In the genomic region with DNA sequence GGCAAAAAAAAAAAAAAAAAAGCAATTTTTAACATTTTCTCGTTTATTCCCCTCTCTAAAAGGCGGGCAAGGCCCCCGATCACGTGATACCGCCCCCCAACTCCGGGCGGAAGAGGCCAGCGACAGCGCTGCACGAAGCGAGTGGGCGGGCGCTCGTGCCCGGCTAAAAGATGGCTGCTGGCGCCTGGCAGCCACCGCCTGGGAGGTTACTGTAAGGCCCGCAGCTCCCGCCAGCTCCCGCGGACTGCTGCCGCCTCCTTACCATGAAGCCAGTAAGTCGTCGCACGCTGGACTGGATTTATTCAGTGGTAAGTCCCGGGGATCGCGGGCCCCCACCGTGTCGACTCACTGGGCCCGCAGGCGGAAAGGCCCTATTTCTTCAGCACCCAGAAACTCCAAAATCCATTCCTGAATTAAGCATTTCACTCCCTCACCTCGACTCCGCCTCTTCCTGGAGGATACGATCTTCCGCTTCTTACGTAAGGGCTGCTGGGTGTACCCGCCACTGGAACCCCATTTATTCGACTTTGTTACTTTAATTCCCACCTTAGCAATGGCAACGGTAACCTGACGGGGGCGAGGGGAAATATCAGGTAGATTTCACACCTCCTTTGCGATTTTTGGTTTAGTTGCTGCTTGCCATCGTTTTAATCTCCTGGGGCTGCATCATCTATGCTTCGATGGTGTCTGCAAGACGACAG, we compare ENCODE assay signal across 1 cellular context.
TF ChIP-seq lines count a peak whose summit lies in the region.

A gene with protein sequence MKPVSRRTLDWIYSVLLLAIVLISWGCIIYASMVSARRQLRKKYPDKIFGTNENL (plus strand): TSS at position 156 of the 701 bp plus-strand sequence. CDS start 108 bp downstream, at position 264.
A gene (minus strand): TSS at position 415 of the 701 bp plus-strand sequence. CDS start 150 bp downstream, at position 265.

TF ChIP-seq in HepG2, 621 proteins besides CTCF, POLR2A, EP300 and RAD21 (continued from another document and continues in another):
- TF ChIP-seq, protein P1, sequence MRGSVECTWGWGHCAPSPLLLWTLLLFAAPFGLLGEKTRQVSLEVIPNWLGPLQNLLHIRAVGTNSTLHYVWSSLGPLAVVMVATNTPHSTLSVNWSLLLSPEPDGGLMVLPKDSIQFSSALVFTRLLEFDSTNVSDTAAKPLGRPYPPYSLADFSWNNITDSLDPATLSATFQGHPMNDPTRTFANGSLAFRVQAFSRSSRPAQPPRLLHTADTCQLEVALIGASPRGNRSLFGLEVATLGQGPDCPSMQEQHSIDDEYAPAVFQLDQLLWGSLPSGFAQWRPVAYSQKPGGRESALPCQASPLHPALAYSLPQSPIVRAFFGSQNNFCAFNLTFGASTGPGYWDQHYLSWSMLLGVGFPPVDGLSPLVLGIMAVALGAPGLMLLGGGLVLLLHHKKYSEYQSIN (CRISPR knock-in tag; IDR thresholded peaks at IDR 0.05; ENCODE audit: borderline replicate concordance) = no peak
- TF ChIP-seq HNRNPUL1 (IDR thresholded peaks at IDR 0.05; ENCODE audit: low read depth, low read length) (no peak), TBX2 (CRISPR knock-in tag; IDR thresholded peaks at IDR 0.05; ENCODE audit: borderline replicate concordance) (0 out of 2 replicates have a peak, but pooled peaks have one; percentile 66), ZNF326 (CRISPR knock-in tag; IDR thresholded peaks at IDR 0.05; ENCODE audit: borderline replicate concordance) (no peak), PRMT3 (CRISPR knock-in tag; IDR thresholded peaks at IDR 0.05; ENCODE audit: borderline replicate concordance, low read depth) (no peak), NR2C2 (CRISPR knock-in tag; IDR thresholded peaks at IDR 0.05; ENCODE audit: borderline replicate concordance) (peak; percentile 90), ZNF263 (CRISPR knock-in tag; IDR thresholded peaks at IDR 0.05) (no peak), ZKSCAN5 (CRISPR knock-in tag; IDR thresholded peaks at IDR 0.05) (no peak), ZNF205 (CRISPR knock-in tag; IDR thresholded peaks at IDR 0.05) (0 out of 2 replicates have a peak, but pooled peaks have one; percentile 74), HDAC2 (CRISPR knock-in tag; IDR thresholded peaks at IDR 0.05) (peak; percentile 12; the same call in 1 of the 2 replicates), MEF2D (CRISPR knock-in tag; IDR thresholded peaks at IDR 0.05) (0 out of 2 replicates have a peak, but pooled peaks have one; percentile 68), YEATS2 (CRISPR knock-in tag; IDR thresholded peaks at IDR 0.05; ENCODE audit: borderline replicate concordance) (peak; percentile 78), ZNF251 (CRISPR knock-in tag; IDR thresholded peaks at IDR 0.05) (no peak), LCORL (IDR thresholded peaks at IDR 0.05) (no peak), LCORL (CRISPR knock-in tag; IDR thresholded peaks at IDR 0.05) (no peak), SMAD1 (CRISPR knock-in tag; IDR thresholded peaks at IDR 0.05; ENCODE audit: borderline replicate concordance, low read depth) (no peak), ISX (CRISPR knock-in tag; conservative IDR thresholded peaks at IDR 0.05) (no peak), MTA3 (CRISPR knock-in tag; IDR thresholded peaks at IDR 0.05) (no peak), HNF4A (CRISPR knock-in tag; IDR thresholded peaks at IDR 0.05) (no peak; the same call in 1 of the 2 replicates), ZNF383 (CRISPR knock-in tag; IDR thresholded peaks at IDR 0.05; ENCODE audit: borderline replicate concordance) (no peak), ZNF557 (CRISPR knock-in tag; IDR thresholded peaks at IDR 0.05) (no peak), CCAR2 (optimal IDR thresholded peaks at IDR 0.05; ENCODE audit: low read depth, low read length) (no peak), ZNF652 (CRISPR knock-in tag; IDR thresholded peaks at IDR 0.05; ENCODE audit: borderline replicate concordance, low read depth) (no peak; the same call in 1 of the 2 replicates), RFX1 (IDR thresholded peaks at IDR 0.05) (no peak), XRCC5 (optimal IDR thresholded peaks at IDR 0.05; ENCODE audit: low read length) (peak; percentile 78), ZSCAN31 (CRISPR knock-in tag; IDR thresholded peaks at IDR 0.05; ENCODE audit: low read depth) (peak; percentile 56; the same call in 1 of the 2 replicates), ZNF792 (CRISPR knock-in tag; IDR thresholded peaks at IDR 0.05) (peak; percentile 31), DMAP1 (CRISPR knock-in tag; IDR thresholded peaks at IDR 0.05) (peak; percentile 89), ZNF136 (CRISPR knock-in tag; IDR thresholded peaks at IDR 0.05; ENCODE audit: low read depth) (no peak), MAFF (IDR thresholded peaks at IDR 0.05; ENCODE audit: low read depth, low read length) (no peak), ZNF282 (IDR thresholded peaks at IDR 0.05; ENCODE audit: partially characterized antibody) (no peak), PAWR (CRISPR knock-in tag; IDR thresholded peaks at IDR 0.05; ENCODE audit: borderline replicate concordance) (no peak), SIX4 (CRISPR knock-in tag; IDR thresholded peaks at IDR 0.05) (no peak), ZNF367 (CRISPR knock-in tag; IDR thresholded peaks at IDR 0.05; ENCODE audit: borderline replicate concordance) (no peak)
- TF ChIP-seq, protein P2, sequence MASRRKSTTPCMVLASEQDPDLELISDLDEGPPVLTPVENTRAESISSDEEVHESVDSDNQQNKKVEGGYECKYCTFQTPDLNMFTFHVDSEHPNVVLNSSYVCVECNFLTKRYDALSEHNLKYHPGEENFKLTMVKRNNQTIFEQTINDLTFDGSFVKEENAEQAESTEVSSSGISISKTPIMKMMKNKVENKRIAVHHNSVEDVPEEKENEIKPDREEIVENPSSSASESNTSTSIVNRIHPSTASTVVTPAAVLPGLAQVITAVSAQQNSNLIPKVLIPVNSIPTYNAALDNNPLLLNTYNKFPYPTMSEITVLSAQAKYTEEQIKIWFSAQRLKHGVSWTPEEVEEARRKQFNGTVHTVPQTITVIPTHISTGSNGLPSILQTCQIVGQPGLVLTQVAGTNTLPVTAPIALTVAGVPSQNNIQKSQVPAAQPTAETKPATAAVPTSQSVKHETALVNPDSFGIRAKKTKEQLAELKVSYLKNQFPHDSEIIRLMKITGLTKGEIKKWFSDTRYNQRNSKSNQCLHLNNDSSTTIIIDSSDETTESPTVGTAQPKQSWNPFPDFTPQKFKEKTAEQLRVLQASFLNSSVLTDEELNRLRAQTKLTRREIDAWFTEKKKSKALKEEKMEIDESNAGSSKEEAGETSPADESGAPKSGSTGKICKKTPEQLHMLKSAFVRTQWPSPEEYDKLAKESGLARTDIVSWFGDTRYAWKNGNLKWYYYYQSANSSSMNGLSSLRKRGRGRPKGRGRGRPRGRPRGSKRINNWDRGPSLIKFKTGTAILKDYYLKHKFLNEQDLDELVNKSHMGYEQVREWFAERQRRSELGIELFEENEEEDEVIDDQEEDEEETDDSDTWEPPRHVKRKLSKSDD (CRISPR knock-in tag; IDR thresholded peaks at IDR 0.05; ENCODE audit: low read depth) = no peak
- TF ChIP-seq, protein P3, sequence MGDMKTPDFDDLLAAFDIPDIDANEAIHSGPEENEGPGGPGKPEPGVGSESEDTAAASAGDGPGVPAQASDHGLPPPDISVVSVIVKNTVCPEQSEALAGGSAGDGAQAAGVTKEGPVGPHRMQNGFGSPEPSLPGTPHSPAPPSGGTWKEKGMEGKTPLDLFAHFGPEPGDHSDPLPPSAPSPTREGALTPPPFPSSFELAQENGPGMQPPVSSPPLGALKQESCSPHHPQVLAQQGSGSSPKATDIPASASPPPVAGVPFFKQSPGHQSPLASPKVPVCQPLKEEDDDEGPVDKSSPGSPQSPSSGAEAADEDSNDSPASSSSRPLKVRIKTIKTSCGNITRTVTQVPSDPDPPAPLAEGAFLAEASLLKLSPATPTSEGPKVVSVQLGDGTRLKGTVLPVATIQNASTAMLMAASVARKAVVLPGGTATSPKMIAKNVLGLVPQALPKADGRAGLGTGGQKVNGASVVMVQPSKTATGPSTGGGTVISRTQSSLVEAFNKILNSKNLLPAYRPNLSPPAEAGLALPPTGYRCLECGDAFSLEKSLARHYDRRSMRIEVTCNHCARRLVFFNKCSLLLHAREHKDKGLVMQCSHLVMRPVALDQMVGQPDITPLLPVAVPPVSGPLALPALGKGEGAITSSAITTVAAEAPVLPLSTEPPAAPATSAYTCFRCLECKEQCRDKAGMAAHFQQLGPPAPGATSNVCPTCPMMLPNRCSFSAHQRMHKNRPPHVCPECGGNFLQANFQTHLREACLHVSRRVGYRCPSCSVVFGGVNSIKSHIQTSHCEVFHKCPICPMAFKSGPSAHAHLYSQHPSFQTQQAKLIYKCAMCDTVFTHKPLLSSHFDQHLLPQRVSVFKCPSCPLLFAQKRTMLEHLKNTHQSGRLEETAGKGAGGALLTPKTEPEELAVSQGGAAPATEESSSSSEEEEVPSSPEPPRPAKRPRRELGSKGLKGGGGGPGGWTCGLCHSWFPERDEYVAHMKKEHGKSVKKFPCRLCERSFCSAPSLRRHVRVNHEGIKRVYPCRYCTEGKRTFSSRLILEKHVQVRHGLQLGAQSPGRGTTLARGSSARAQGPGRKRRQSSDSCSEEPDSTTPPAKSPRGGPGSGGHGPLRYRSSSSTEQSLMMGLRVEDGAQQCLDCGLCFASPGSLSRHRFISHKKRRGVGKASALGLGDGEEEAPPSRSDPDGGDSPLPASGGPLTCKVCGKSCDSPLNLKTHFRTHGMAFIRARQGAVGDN (CRISPR knock-in tag; IDR thresholded peaks at IDR 0.05) = peak; percentile 83
- TF ChIP-seq, protein P4, sequence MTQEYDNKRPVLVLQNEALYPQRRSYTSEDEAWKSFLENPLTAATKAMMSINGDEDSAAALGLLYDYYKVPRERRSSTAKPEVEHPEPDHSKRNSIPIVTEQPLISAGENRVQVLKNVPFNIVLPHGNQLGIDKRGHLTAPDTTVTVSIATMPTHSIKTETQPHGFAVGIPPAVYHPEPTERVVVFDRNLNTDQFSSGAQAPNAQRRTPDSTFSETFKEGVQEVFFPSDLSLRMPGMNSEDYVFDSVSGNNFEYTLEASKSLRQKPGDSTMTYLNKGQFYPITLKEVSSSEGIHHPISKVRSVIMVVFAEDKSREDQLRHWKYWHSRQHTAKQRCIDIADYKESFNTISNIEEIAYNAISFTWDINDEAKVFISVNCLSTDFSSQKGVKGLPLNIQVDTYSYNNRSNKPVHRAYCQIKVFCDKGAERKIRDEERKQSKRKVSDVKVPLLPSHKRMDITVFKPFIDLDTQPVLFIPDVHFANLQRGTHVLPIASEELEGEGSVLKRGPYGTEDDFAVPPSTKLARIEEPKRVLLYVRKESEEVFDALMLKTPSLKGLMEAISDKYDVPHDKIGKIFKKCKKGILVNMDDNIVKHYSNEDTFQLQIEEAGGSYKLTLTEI (CRISPR knock-in tag; conservative IDR thresholded peaks at IDR 0.05) = no peak
- TF ChIP-seq, protein P5, sequence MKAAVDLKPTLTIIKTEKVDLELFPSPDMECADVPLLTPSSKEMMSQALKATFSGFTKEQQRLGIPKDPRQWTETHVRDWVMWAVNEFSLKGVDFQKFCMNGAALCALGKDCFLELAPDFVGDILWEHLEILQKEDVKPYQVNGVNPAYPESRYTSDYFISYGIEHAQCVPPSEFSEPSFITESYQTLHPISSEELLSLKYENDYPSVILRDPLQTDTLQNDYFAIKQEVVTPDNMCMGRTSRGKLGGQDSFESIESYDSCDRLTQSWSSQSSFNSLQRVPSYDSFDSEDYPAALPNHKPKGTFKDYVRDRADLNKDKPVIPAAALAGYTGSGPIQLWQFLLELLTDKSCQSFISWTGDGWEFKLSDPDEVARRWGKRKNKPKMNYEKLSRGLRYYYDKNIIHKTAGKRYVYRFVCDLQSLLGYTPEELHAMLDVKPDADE (CRISPR knock-in tag; IDR thresholded peaks at IDR 0.05) = no peak
- TF ChIP-seq, protein P6, sequence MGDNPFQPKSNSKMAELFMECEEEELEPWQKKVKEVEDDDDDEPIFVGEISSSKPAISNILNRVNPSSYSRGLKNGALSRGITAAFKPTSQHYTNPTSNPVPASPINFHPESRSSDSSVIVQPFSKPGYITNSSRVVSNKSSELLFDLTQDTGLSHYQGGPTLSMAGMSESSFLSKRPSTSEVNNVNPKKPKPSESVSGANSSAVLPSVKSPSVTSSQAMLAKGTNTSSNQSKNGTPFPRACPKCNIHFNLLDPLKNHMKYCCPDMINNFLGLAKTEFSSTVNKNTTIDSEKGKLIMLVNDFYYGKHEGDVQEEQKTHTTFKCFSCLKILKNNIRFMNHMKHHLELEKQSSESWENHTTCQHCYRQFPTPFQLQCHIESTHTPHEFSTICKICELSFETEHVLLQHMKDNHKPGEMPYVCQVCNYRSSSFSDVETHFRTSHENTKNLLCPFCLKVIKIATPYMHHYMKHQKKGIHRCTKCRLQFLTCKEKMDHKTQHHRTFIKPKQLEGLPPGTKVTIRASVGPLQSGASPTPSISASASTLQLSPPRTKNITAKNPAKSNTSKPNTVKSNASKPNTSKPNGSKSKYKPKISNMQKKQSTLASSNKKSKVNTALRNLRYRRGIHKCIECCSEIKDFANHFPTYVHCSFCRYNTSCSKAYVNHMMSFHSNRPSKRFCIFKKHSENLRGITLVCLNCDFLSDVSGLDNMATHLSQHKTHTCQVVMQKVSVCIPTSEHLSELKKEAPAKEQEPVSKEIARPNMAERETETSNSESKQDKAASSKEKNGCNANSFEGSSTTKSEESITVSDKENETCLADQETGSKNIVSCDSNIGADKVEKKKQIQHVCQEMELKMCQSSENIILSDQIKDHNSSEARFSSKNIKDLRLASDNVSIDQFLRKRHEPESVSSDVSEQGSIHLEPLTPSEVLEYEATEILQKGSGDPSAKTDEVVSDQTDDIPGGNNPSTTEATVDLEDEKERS (CRISPR knock-in tag; IDR thresholded peaks at IDR 0.05) = peak; percentile 66; the same call in 1 of the 2 replicates
- TF ChIP-seq, protein P7, sequence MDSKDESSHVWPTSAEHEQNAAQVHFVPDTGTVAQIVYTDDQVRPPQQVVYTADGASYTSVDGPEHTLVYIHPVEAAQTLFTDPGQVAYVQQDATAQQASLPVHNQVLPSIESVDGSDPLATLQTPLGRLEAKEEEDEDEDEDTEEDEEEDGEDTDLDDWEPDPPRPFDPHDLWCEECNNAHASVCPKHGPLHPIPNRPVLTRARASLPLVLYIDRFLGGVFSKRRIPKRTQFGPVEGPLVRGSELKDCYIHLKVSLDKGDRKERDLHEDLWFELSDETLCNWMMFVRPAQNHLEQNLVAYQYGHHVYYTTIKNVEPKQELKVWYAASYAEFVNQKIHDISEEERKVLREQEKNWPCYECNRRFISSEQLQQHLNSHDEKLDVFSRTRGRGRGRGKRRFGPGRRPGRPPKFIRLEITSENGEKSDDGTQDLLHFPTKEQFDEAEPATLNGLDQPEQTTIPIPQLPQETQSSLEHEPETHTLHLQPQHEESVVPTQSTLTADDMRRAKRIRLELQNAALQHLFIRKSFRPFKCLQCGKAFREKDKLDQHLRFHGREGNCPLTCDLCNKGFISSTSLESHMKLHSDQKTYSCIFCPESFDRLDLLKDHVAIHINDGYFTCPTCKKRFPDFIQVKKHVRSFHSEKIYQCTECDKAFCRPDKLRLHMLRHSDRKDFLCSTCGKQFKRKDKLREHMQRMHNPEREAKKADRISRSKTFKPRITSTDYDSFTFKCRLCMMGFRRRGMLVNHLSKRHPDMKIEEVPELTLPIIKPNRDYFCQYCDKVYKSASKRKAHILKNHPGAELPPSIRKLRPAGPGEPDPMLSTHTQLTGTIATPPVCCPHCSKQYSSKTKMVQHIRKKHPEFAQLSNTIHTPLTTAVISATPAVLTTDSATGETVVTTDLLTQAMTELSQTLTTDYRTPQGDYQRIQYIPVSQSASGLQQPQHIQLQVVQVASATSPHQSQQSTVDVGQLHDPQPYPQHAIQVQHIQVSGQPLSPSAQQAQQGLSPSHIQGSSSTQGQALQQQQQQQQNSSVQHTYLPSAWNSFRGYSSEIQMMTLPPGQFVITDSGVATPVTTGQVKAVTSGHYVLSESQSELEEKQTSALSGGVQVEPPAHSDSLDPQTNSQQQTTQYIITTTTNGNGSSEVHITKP (CRISPR knock-in tag; IDR thresholded peaks at IDR 0.05; ENCODE audit: low read depth) = no peak
